Comparison of ENCODE assay signal across 15 cellular contexts in the genomic region with DNA sequence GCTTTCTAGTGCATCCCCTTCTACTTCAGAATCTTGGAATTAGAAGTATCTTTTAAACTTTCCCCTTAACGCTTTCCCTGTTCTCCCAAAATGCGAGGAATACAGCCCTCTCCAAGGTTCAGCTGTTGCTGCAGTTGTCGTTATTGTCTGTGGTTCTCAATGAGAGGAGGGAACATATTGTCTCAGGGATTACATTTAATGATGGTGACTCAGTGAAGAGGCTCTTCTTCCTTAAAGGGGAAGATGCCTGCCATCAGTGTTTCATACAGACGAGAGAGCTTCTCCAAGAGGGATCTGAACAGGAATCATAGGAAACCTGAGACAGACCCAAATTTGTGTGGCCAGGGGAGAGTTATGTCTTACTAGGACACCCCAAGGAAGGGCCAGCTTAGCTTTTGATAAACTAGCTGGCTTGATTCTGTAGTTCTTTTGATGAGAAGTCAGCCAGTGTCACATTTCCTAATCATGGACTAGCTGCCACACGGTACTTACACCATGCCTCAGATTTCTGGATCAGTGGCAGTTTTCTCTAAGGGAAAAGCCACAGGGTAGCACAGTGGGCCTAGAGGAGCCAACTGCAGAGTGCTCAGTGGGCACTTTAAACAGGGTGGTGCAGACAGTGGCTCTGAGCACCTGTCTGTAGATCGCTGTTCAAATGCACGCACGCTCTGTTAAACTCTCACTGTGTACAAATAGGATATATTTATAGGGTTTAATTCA. TPM values are rescaled to one million over a fixed set of nuclear protein-coding genes. Genes with fewer than 3 reads are reported as not detected.
A peak's percentile ranks its signal among the peaks of the same experiment; 100 is the strongest.
DNase-seq lines count a peak whose midpoint lies in the region; ATAC-seq and TF ChIP-seq lines count a peak whose summit lies in the region.
"Had no signal": no experiment of that assay in that cellular context is flagged by ENCODE, and none has a peak within 500 bp of the region (broad histone marks: within the 10 kb centered on the region; RNA-seq: fewer than 3 reads in every experiment).

No MANE protein-coding gene starts in this region.

- H3K27ac ChIP-seq in dorsolateral prefrontal cortex: peak overlapping the region in 50 of 59 donors; percentile 1 to 81 (median 55)

- POLR2A ChIA-PET in activated CD4-positive, alpha-beta T cell treated with anti-CD3 and anti-CD28 coated beads, Interleukin-2, amount 10 ng/mL, durations not matched to agents 7 days and 5 days (lab: Charles Lee): no interaction called here

- no peak for TF ChIP-seq CTCF in dorsolateral prefrontal cortex (IDR thresholded peaks at IDR 0.05 in 54 of 56, conservative IDR thresholded peaks at IDR 0.05 in 2 of 56; ENCODE audit: low read depth in 1 of 56, partially characterized antibody in 56 of 56)

- no peak overlapping the region for H3K27ac Mint-ChIP-seq in activated CD4-positive, alpha-beta T cell treated with anti-CD3 and anti-CD28 coated beads, Interleukin-2, amount 10 ng/mL, durations not matched to agents 7 days and 5 days

- H3K27me3 ChIP-seq in dorsolateral prefrontal cortex: no peaks in the 10 kb centered on the region
- H3K27me3 ChIP-seq in skeletal muscle satellite cell (ENCODE audit: control insufficient read depth, insufficient read depth, low read length): no peaks in the 10 kb centered on the region

- H3K9me3 Mint-ChIP-seq in activated CD4-positive, alpha-beta T cell treated with anti-CD3 and anti-CD28 coated beads, Interleukin-2, amount 10 ng/mL, durations not matched to agents 7 days and 5 days: no peaks in the 10 kb centered on the region

- H3K9me3 ChIP-seq in skeletal muscle satellite cell (replicated peaks; ENCODE audit: low read length): no peaks in the 10 kb centered on the region

- peaks cover 3% of the 10 kb centered on the region for H3K36me3 Mint-ChIP-seq in activated CD4-positive, alpha-beta T cell treated with anti-CD3 and anti-CD28 coated beads, Interleukin-2, amount 10 ng/mL, durations not matched to agents 7 days and 5 days (ENCODE audit: low read depth)

- H3K36me3 ChIP-seq in skeletal muscle satellite cell (ENCODE audit: insufficient read depth, low read length): peaks cover 29% of the 10 kb centered on the region

- peak overlapping the region; percentile 77 for H3K4me2 ChIP-seq in skeletal muscle satellite cell (ENCODE audit: low read length)

- no peak for ATAC-seq in GM19467 (IDR thresholded peaks at IDR 0.05; ENCODE audit: unreplicated experiment)
- no peak for ATAC-seq in GM18870 (IDR thresholded peaks at IDR 0.05; ENCODE audit: unreplicated experiment)

- DNase-seq in NCI-H1092 treated with DMSO at 0.1 percent for 48 hours (lab: John Stamatoyannopoulos, UW): peak; percentile 27
- DNase-seq in NCI-H1092 (lab: John Stamatoyannopoulos, UW): no peak
- peak; percentile 70 for DNase-seq in NCI-H345 (lab: John Stamatoyannopoulos, UW)
- DNase-seq in dorsolateral prefrontal cortex: no peak
- DNase-seq in activated CD4-positive, alpha-beta T cell treated with anti-CD3 and anti-CD28 coated beads, Interleukin-2, amount 10 ng/mL, durations not matched to agents 7 days and 5 days: no peak
- DNase-seq: 8988T; activated CD4-positive, alpha-beta T cell treated with anti-CD3 and anti-CD28 coated beads for 1 hour; DMS79 treated with DMSO at 0.1 percent for 48 hours; glutamatergic neuron; posterior cingulate gyrus; stimulated activated CD4-positive, alpha-beta T cell treated with anti-CD3 and anti-CD28 coated beads, Interleukin-4, amount 100 ng/mL, for 4 hours had no signal

- H3K9ac ChIP-seq in skeletal muscle satellite cell (ENCODE audit: low read depth, low read length): peak overlapping the region; percentile 60

- H3K4me3 Mint-ChIP-seq in activated CD4-positive, alpha-beta T cell treated with anti-CD3 and anti-CD28 coated beads, Interleukin-2, amount 10 ng/mL, durations not matched to agents 7 days and 5 days: no peak overlapping the region

- CTCF ChIA-PET in activated CD4-positive, alpha-beta T cell treated with anti-CD3 and anti-CD28 coated beads, Interleukin-2, amount 10 ng/mL, durations not matched to agents 7 days and 5 days (lab: Charles Lee): interaction anchor here (1.5 kb wide), 1 partner anchor 13 kb away, joined by 3 read pairs; no protein-coding TSS in a partner anchor

- H3K4me1 ChIP-seq in skeletal muscle satellite cell (ENCODE audit: control insufficient read depth, insufficient read depth, low read length): peaks cover 27% of the 10 kb centered on the region

- H3K4me3 ChIP-seq in dorsolateral prefrontal cortex (no peak overlapping the region), skeletal muscle satellite cell (ENCODE audit: low read length) (peak overlapping the region; percentile 40)
- H3K4me3 ChIP-seq: lung had no signal

- intact Hi-C loops in dorsolateral prefrontal cortex (cut with DNase I): no loop called here

- no peaks in the 10 kb centered on the region for H3K4me1 Mint-ChIP-seq in activated CD4-positive, alpha-beta T cell treated with anti-CD3 and anti-CD28 coated beads, Interleukin-2, amount 10 ng/mL, durations not matched to agents 7 days and 5 days

- no peaks in the 10 kb centered on the region for H3K27me3 Mint-ChIP-seq in activated CD4-positive, alpha-beta T cell treated with anti-CD3 and anti-CD28 coated beads, Interleukin-2, amount 10 ng/mL, durations not matched to agents 7 days and 5 days

RNA-seq across cellular contexts. Expression of gene TMEM181, which starts 59.7 kb away (rescaled TPM):
- 10 to 100 TPM; 23.4 to 51.6 (median 36.0) TPM for total RNA-seq in dorsolateral prefrontal cortex
- total RNA-seq in skeletal muscle satellite cell (2012; rRNA removed): 34.0 and 34.5 TPM in 2 replicates
- total RNA-seq in activated CD4-positive, alpha-beta T cell treated with anti-CD3 and anti-CD28 coated beads, Interleukin-2, amount 10 ng/mL, durations not matched to agents 7 days and 5 days: 10 to 100 TPM; 16.9 to 17.6 TPM

Comparison
In these comparisons a context has a peak if more than half of its experiments do, and no peak if none do; other contexts are left out.
1. DNase-seq: peak in NCI-H1092 treated with DMSO at 0.1 percent for 48 hours (single experiment) and NCI-H345 (single experiment); none in NCI-H1092 (single experiment), dorsolateral prefrontal cortex (0 of 10) and activated CD4-positive, alpha-beta T cell treated with anti-CD3 and anti-CD28 coated beads, Interleukin-2, amount 10 ng/mL, durations not matched to agents 7 days and 5 days (single experiment).